Comparison of ENCODE assay signal across 1 cellular context in the genomic region with DNA sequence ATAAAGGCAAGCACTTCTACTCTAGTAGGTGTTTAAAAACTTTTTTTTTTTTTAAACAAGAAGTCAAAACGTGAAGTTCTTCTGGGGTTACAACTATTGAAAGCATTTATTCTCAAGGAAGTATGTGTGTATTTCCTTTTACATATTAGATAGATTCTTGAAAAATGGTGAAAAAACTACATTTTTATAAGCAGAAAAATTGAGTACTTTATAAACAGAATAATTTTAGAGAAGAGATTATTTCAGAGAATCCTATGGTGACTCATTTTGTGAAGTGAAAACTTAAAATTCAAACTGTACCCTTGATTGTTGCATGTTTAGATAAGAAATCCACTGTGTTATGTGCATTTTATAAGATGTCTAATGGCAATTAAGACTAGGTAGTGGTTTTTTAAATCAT.
TF ChIP-seq lines count a peak whose summit lies in the region.

No MANE protein-coding gene starts in this region.

TF ChIP-seq in SK-N-SH, 30 proteins besides CTCF, POLR2A, EP300 and RAD21 (continued from another document):
- TF ChIP-seq EZH2phosphoT487 (IDR thresholded peaks at IDR 0.05; ENCODE audit: borderline replicate concordance, low read depth) (no peak), MXI1 (IDR thresholded peaks at IDR 0.05; ENCODE audit: low read depth, low read length) (no peak)
